17 cellular contexts compared by ENCODE assay signal in the genomic region with DNA sequence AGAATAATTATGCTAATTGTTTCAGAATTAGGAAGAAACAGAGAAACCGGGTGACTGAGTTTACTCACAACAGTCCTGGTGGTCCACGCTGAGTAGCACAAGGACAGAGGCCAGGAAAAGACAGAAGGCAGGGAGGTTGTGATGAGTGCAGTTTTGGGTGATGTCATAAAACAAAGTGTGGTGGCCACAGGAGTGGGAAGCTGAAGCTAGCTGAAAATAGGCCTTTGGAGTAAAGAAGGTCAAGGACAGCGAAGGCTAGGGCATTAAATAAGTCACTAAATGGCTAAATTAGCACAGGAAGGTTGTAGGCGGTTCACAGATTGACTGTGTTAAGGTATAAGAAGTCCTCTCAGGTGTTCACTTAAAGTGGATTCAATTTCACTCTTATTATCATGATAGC.
DNase-seq lines count a peak whose midpoint lies in the region; ATAC-seq and TF ChIP-seq lines count a peak whose summit lies in the region.
"Had no signal": no experiment of that assay in that cellular context is flagged by ENCODE, and none has a peak within 500 bp of the region (broad histone marks: within the 10 kb centered on the region; RNA-seq: fewer than 3 reads in every experiment).

No MANE protein-coding gene starts in this region.

- TF ChIP-seq POLR2A in Peyer's patch (IDR thresholded peaks at IDR 0.05), result no peak

- peaks cover 2% of the 10 kb centered on the region for H3K27me3 Mint-ChIP-seq in activated CD4-positive, alpha-beta memory T cell treated with anti-CD3 and anti-CD28 coated beads, Interleukin-2, amount 10 ng/mL, durations not matched to agents 7 days and 5 days
- H3K27me3 Mint-ChIP-seq: activated CD4-positive, alpha-beta T cell treated with anti-CD3 and anti-CD28 coated beads, Interleukin-2, amount 10 ng/mL, durations not matched to agents 24 days and 14 days had no signal

- no peak overlapping the region for H3K4me3 Mint-ChIP-seq in activated CD4-positive, alpha-beta memory T cell treated with anti-CD3 and anti-CD28 coated beads, Interleukin-2, amount 10 ng/mL, durations not matched to agents 7 days and 5 days
- H3K4me3 Mint-ChIP-seq: activated CD4-positive, alpha-beta T cell treated with anti-CD3 and anti-CD28 coated beads, Interleukin-2, amount 10 ng/mL, durations not matched to agents 24 days and 14 days; activated T-helper 17 cell treated with anti-CD3 and anti-CD28 coated beads, Interleukin-2, amount 50 U/mL, for 72 hours; effector memory CD8-positive, alpha-beta T cell; neural crest cell had no signal

- H3K27ac ChIP-seq in Peyer's patch, result no peak overlapping the region
- H3K27ac ChIP-seq: body of pancreas, skin epidermis had no signal

- ATAC-seq in GM18499 (IDR thresholded peaks at IDR 0.05; ENCODE audit: insufficient read depth, unreplicated experiment), result peak; percentile 44
- peak; percentile 78 for ATAC-seq in GM19395 (IDR thresholded peaks at IDR 0.05; ENCODE audit: unreplicated experiment)
- ATAC-seq in HG02798 (IDR thresholded peaks at IDR 0.05; ENCODE audit: poor library complexity, unreplicated experiment), result peak; percentile 75
- peak; percentile 65 for ATAC-seq in HG03520 (IDR thresholded peaks at IDR 0.05; ENCODE audit: unreplicated experiment)
- ATAC-seq: activated T-helper 17 cell treated with anti-CD3 and anti-CD28 coated beads, Interleukin-2, amount 50 U/mL, for 72 hours; body of pancreas; effector memory CD8-positive, alpha-beta T cell; left colon had no signal

- H3K4me1 ChIP-seq in Peyer's patch, result no peaks in the 10 kb centered on the region
- H3K4me1 ChIP-seq: body of pancreas had no signal

- no peaks in the 10 kb centered on the region for H3K9me3 Mint-ChIP-seq in activated CD4-positive, alpha-beta memory T cell treated with anti-CD3 and anti-CD28 coated beads, Interleukin-2, amount 10 ng/mL, durations not matched to agents 7 days and 5 days
- H3K9me3 Mint-ChIP-seq: activated CD4-positive, alpha-beta T cell treated with anti-CD3 and anti-CD28 coated beads, Interleukin-2, amount 10 ng/mL, durations not matched to agents 24 days and 14 days; activated T-helper 17 cell treated with anti-CD3 and anti-CD28 coated beads, Interleukin-2, amount 50 U/mL, for 72 hours; effector memory CD8-positive, alpha-beta T cell had no signal

- TF ChIP-seq CTCF in GM13977 (IDR thresholded peaks at IDR 0.05; ENCODE audit: extremely low read depth, insufficient read depth, missing control alignments) (no peak), Peyer's patch (IDR thresholded peaks at IDR 0.05) (no peak)

- POLR2A ChIA-PET in activated CD4-positive, alpha-beta memory T cell treated with anti-CD3 and anti-CD28 coated beads, Interleukin-2, amount 10 ng/mL, durations not matched to agents 7 days and 5 days (lab: Charles Lee), result no interaction called here

- no peak overlapping the region for H3K4me3 ChIP-seq in Peyer's patch
- H3K4me3 ChIP-seq: body of pancreas, skin epidermis had no signal

- no peak for DNase-seq in activated CD4-positive, alpha-beta memory T cell treated with anti-CD3 and anti-CD28 coated beads, Interleukin-2, amount 10 ng/mL, durations not matched to agents 7 days and 5 days
- DNase-seq in T-helper 1 cell, result no peak
- no peak for DNase-seq in GM13977 (ENCODE audit: low spot score)
- DNase-seq in Peyer's patch, result no peak
- DNase-seq: activated CD4-positive, alpha-beta T cell treated with anti-CD3 and anti-CD28 coated beads, Interleukin-2, amount 10 ng/mL, durations not matched to agents 24 days and 14 days; body of pancreas; effector memory CD8-positive, alpha-beta T cell; KG1; left colon; NCI-H2081 treated with DMSO at 0.1 percent for 48 hours had no signal

- no peaks in the 10 kb centered on the region for H3K36me3 ChIP-seq in Peyer's patch

- in situ Hi-C loops in GM13977 (cut with MboI; ENCODE audit: low pct_unique_long_range_greater_than_20kb, low sequenced_read_pairs, unreplicated experiment), result no loop called here

- no peaks in the 10 kb centered on the region for H3K27me3 ChIP-seq in Peyer's patch
- H3K27me3 ChIP-seq: body of pancreas had no signal

- no peaks in the 10 kb centered on the region for H3K36me3 Mint-ChIP-seq in activated CD4-positive, alpha-beta memory T cell treated with anti-CD3 and anti-CD28 coated beads, Interleukin-2, amount 10 ng/mL, durations not matched to agents 7 days and 5 days (ENCODE audit: low read depth)

- CTCF ChIA-PET in activated CD4-positive, alpha-beta memory T cell treated with anti-CD3 and anti-CD28 coated beads, Interleukin-2, amount 10 ng/mL, durations not matched to agents 7 days and 5 days (lab: Charles Lee), result interaction anchor here (1.5 kb wide), 1 partner anchor 201 kb away, joined by 4 read pairs; no protein-coding TSS in a partner anchor

- no peak overlapping the region for H3K27ac Mint-ChIP-seq in activated CD4-positive, alpha-beta memory T cell treated with anti-CD3 and anti-CD28 coated beads, Interleukin-2, amount 10 ng/mL, durations not matched to agents 7 days and 5 days
- H3K27ac Mint-ChIP-seq: activated CD4-positive, alpha-beta T cell treated with anti-CD3 and anti-CD28 coated beads, Interleukin-2, amount 10 ng/mL, durations not matched to agents 24 days and 14 days; activated T-helper 17 cell treated with anti-CD3 and anti-CD28 coated beads, Interleukin-2, amount 50 U/mL, for 72 hours; effector memory CD8-positive, alpha-beta T cell had no signal

- H3K9me3 ChIP-seq in Peyer's patch, result no peaks in the 10 kb centered on the region
- H3K9me3 ChIP-seq: body of pancreas had no signal

- no peaks in the 10 kb centered on the region for H3K4me1 Mint-ChIP-seq in activated CD4-positive, alpha-beta memory T cell treated with anti-CD3 and anti-CD28 coated beads, Interleukin-2, amount 10 ng/mL, durations not matched to agents 7 days and 5 days
- H3K4me1 Mint-ChIP-seq: activated T-helper 17 cell treated with anti-CD3 and anti-CD28 coated beads, Interleukin-2, amount 50 U/mL, for 72 hours; neural crest cell had no signal
